ENCODE assay signal across 7 cellular contexts in the genomic region with DNA sequence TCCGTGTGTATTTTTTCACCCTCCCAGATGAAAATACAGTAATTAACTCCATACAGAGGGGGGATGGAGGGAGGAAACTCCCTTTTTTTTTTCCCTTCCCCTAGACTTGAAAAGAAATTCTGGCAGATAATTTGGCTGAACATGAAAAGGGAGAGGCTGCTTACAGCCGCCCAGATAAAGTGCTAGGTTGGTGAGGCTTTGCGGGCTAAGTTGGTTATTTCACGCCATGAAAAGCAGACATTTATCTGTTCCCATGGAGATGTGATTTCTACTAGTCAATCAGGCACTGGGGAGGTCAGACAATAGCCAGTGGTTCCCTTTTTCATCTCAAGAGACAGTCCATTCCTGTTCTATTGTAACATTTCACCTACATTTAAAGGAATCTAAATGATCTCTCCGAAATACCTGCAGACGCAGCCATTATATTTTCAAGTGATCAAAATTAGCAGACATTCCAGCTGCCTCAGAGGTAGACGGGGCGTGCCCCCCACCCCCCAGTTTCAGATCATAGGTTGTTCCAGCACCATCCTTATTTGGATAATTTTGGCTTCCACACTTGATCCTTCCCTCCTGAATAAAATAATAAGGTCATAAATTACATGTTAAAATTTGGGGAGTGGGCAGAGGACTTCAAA.
DNase-seq lines count a peak whose midpoint lies in the region; ATAC-seq and TF ChIP-seq lines count a peak whose summit lies in the region.

No MANE protein-coding gene starts in this region.

- no peaks in the 10 kb centered on the region for H3K9me3 ChIP-seq in PC-3 (ENCODE audit: low read length)
- no peaks in the 10 kb centered on the region for H3K9me3 ChIP-seq in fibroblast of lung (ENCODE audit: control insufficient read depth, insufficient read depth, low read depth, low read length)
- H3K9me3 ChIP-seq in skeletal muscle tissue (ENCODE audit: control insufficient read depth in 3 of 3, low read length in 3 of 3), result no peaks in the 10 kb centered on the region

- H2AFZ ChIP-seq in PC-3 (ENCODE audit: low read length) (peak overlapping the region; percentile 66), fibroblast of lung (ENCODE audit: low read length) (peak overlapping the region; percentile 64)

- ATAC-seq in GM21360 (IDR thresholded peaks at IDR 0.05; ENCODE audit: unreplicated experiment), result peak; percentile 2
- no peak for ATAC-seq in PC-3
- no peak for ATAC-seq in GM19452 (IDR thresholded peaks at IDR 0.05; ENCODE audit: unreplicated experiment)

- H4K20me1 ChIP-seq in PC-3 (ENCODE audit: low read length), result no peaks in the 10 kb centered on the region
- H4K20me1 ChIP-seq in fibroblast of lung (ENCODE audit: control insufficient read depth, extremely low read depth, insufficient read depth, low read length), result no peaks in the 10 kb centered on the region

- H3F3A ChIP-seq in PC-3 (ENCODE audit: low read length, unreplicated experiment), result peaks cover 8% of the 10 kb centered on the region

- H3K4me1 ChIP-seq in PC-3 (ENCODE audit: insufficient read depth, low read length) (peaks cover 70% of the 10 kb centered on the region), fibroblast of lung (ENCODE audit: control insufficient read depth, extremely low read depth, insufficient read depth, low read length) (peaks cover 22% of the 10 kb centered on the region), skeletal muscle tissue (ENCODE audit: control insufficient read depth in 3 of 3, insufficient read depth in 3 of 3, low read length in 3 of 3) (peaks cover 13 to 19% (median 18%) of the 10 kb centered on the region in 3 donors)

- BruUV-seq in PC-3 (replicated peaks; lab: Mats Ljungman, UMichigan), result no TSS peak

- H3K27me3 ChIP-seq in PC-3 (ENCODE audit: low read length) (no peaks in the 10 kb centered on the region), fibroblast of lung (ENCODE audit: control insufficient read depth, insufficient read depth, low read length) (no peaks in the 10 kb centered on the region), skeletal muscle tissue (ENCODE audit: control insufficient read depth in 3 of 3, insufficient read depth in 3 of 3, low read length in 3 of 3) (no peaks in the 10 kb centered on the region)

- H3K9ac ChIP-seq in PC-3 (ENCODE audit: low read length), result peak overlapping the region; percentile 73
- H3K9ac ChIP-seq in fibroblast of lung (ENCODE audit: insufficient read depth, low read length), result peak overlapping the region; percentile 4
- H3K9ac ChIP-seq in skeletal muscle tissue (ENCODE audit: low read depth in 1 of 3, low read length in 3 of 3), result no peak overlapping the region

- CTCF ChIA-PET in PC-3 (lab: Charles Lee), result interaction anchor here (1.4 kb wide), 1 partner anchor 95 kb away, joined by 5 read pairs; no protein-coding TSS in a partner anchor

- H3K4me3 ChIP-seq in PC-3 (ENCODE audit: low read length), result peak overlapping the region; percentile 61
- peak overlapping the region in 1 of 4 experiments; percentile 2 for H3K4me3 ChIP-seq in fibroblast of lung (replicated peaks in 1 of 4; ENCODE audit: control extremely low read depth in 1 of 4, insufficient read depth in 1 of 4, low read depth in 3 of 4, low read length in 4 of 4)
- no peak overlapping the region for H3K4me3 ChIP-seq in skeletal muscle tissue (ENCODE audit: low read length in 3 of 3)

- TF ChIP-seq CTCF in PC-3 (conservative IDR thresholded peaks at IDR 0.05; ENCODE audit: low read depth, low read length) (no peak), fibroblast of lung (conservative IDR thresholded peaks at IDR 0.05 in 1 of 2, IDR thresholded peaks at IDR 0.05 in 1 of 2; ENCODE audit: low read depth in 1 of 2, low read length in 2 of 2) (no peak)

- peak; percentile 29 for DNase-seq in PC-3
- DNase-seq in fibroblast of lung (ENCODE audit: low read depth in 2 of 2), result peak in 1 of 2 donors; percentile 51
- no peak for DNase-seq in HPDE6-E6E7 (ENCODE audit: extremely low spot score)
- no peak for DNase-seq in GF-D8 (lab: John Stamatoyannopoulos, UW)

- H3K36me3 ChIP-seq in PC-3 (ENCODE audit: low read depth, low read length), result no peaks in the 10 kb centered on the region
- no peaks in the 10 kb centered on the region for H3K36me3 ChIP-seq in fibroblast of lung (ENCODE audit: control insufficient read depth, insufficient read depth, low read length)
- H3K36me3 ChIP-seq in skeletal muscle tissue (ENCODE audit: control insufficient read depth in 3 of 3, insufficient read depth in 3 of 3, low read length in 3 of 3), result no peaks in the 10 kb centered on the region

- H3K4me2 ChIP-seq in PC-3 (ENCODE audit: low read length) (peak overlapping the region; percentile 86), fibroblast of lung (ENCODE audit: extremely low read depth, insufficient read depth, low read length) (peak overlapping the region; percentile 87)

- POLR2A ChIA-PET in PC-3 (lab: Charles Lee; ENCODE audit: unreplicated experiment), result interaction anchor here (0.6 to 1.9 kb wide), 4 partner anchors 11 to 144 kb away, joined by 5 to 14 read pairs (median 8); partner anchors contain the start of gene ZNF217

- H3K79me2 ChIP-seq in PC-3 (ENCODE audit: low read length), result 0 out of 2 replicates have a peak, but pooled peaks cover 3% of the 10 kb centered on the region
- H3K79me2 ChIP-seq in fibroblast of lung (ENCODE audit: control insufficient read depth, insufficient read depth, low read length), result no peaks in the 10 kb centered on the region

- H3K9me2 ChIP-seq in PC-3 (replicated peaks; ENCODE audit: low read length), result no peaks in the 10 kb centered on the region

- intact Hi-C loops in PC-3 (cut with micrococcal nuclease), result loop anchor here (1.0 to 10.0 kb wide), 9 partner anchors 37 to 327 kb away; no protein-coding TSS in a partner anchor

- H3K27ac ChIP-seq in PC-3 (ENCODE audit: low read length) (peak overlapping the region; percentile 87), fibroblast of lung (ENCODE audit: insufficient read depth, low read length) (peak overlapping the region; percentile 73), skeletal muscle tissue (ENCODE audit: low read depth, low read length) (peak overlapping the region; percentile 71)

Comparison
In these comparisons a context has a peak if more than half of its experiments do, and no peak if none do; other contexts are left out.
1. H3K9ac ChIP-seq: peak in PC-3 (single experiment) and fibroblast of lung (single experiment); none in skeletal muscle tissue (0 of 3).
2. Peak in every context shown above with its lines, with median percentiles within 50 percentile points of each other: H3K27ac ChIP-seq.